Comparison of ENCODE assay signal across 12 cellular contexts in the genomic region with DNA sequence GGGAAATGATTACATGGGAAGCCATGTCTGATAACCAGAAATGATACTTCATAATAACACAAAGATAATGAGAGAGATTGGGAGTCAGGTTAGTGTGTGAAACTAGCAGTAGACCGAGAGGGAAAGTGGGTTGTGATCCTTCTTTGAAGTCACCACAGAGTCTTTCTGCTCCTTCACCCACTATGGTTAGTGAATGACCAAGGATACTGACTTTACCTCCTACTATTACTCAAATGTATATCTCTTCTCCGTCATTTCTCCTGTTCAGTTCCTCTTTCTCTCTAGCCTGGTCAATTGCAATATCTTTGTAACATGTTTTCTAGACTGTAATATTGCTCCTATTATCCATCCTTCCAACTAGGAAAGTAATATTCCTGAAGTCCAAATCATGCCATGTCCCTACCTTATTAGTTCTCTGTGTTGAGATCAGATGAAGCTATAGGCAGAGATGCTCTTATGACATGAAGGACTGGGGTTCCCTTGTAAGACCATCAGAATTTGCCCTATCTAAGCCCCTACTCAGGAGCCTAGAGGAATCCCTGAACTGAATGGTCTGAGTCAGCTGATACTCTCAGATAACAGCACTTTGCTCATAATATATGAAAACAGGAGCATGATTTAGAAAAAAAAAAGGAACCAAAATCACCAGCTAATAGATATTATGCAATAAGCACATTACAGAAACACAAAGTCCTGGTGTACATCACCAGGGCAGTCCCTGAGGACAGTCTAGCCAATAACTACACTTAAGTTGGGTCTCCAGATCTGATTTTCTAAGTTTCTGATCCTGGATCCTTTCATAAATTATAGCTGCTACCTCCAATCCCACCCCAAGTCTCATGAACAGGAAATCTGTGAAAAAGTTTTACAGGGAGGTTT.
DNase-seq lines count a peak whose midpoint lies in the region; ATAC-seq and TF ChIP-seq lines count a peak whose summit lies in the region.
"Had no signal": no experiment of that assay in that cellular context is flagged by ENCODE, and none has a peak within 500 bp of the region (broad histone marks: within the 10 kb centered on the region; RNA-seq: fewer than 3 reads in every experiment).

No MANE protein-coding gene starts in this region.

- DNase-seq in lower lobe of right lung (no peak), middle frontal gyrus (ENCODE audit: extremely low spot score, low spot score) (no peak), GF-D8 (lab: John Stamatoyannopoulos, UW) (no peak), T-cell (no peak), medulla oblongata (ENCODE audit: extremely low spot score) (no peak)
- DNase-seq: activated T-cell treated with anti-CD3 and anti-CD28 coated beads, Interleukin-2, amount 50 U/mL, for 1 hour; cortex of kidney; heart right ventricle had no signal

- H3K4me1 Mint-ChIP-seq in T-cell, result no peaks in the 10 kb centered on the region

- POLR2A ChIA-PET in T-cell (lab: Charles Lee), result interaction anchor here in 1 of 2 donors (0.6 kb wide), 1 partner anchor 300 kb away, joined by 3 read pairs; no protein-coding TSS in a partner anchor

- H3K9me3 ChIP-seq in lower lobe of right lung, result no peaks in the 10 kb centered on the region

- H3K9me3 Mint-ChIP-seq in T-cell, result peaks cover 0 to 5% (median 0%) of the 10 kb centered on the region in 3 donors
- H3K9me3 Mint-ChIP-seq: type B pancreatic cell had no signal

- no peaks in the 10 kb centered on the region for H3K27me3 ChIP-seq in lower lobe of right lung (ENCODE audit: low read depth)
- H3K27me3 ChIP-seq: heart right ventricle had no signal

- H3K4me3 Mint-ChIP-seq in T-cell, result no peak overlapping the region
- H3K4me3 Mint-ChIP-seq: type B pancreatic cell had no signal

- H3K27ac Mint-ChIP-seq in T-cell, result no peak overlapping the region
- H3K27ac Mint-ChIP-seq: type B pancreatic cell had no signal

- ATAC-seq in GM18870 (IDR thresholded peaks at IDR 0.05; ENCODE audit: unreplicated experiment) (peak; percentile 95), GM21723 (IDR thresholded peaks at IDR 0.05; ENCODE audit: unreplicated experiment) (peak; percentile 89), HG03439 (IDR thresholded peaks at IDR 0.05; ENCODE audit: unreplicated experiment) (peak; percentile 81), lower lobe of right lung (peak; percentile 52 to 69), T-cell (replicated peaks in 1 of 4) (no peak)
- ATAC-seq: heart right ventricle had no signal

- no peaks in the 10 kb centered on the region for H3K36me3 Mint-ChIP-seq in T-cell
- H3K36me3 Mint-ChIP-seq: type B pancreatic cell had no signal

- H3K36me3 ChIP-seq in lower lobe of right lung, result no peaks in the 10 kb centered on the region
- H3K36me3 ChIP-seq: heart right ventricle had no signal

- H3K4me1 ChIP-seq in lower lobe of right lung, result no peaks in the 10 kb centered on the region

- no peak overlapping the region for H3K27ac ChIP-seq in lower lobe of right lung
- H3K27ac ChIP-seq: heart right ventricle had no signal

- H3K4me3 ChIP-seq in lower lobe of right lung, result no peak overlapping the region
- H3K4me3 ChIP-seq: heart right ventricle had no signal

- peaks cover 3% of the 10 kb centered on the region in 2 donors for H3K27me3 Mint-ChIP-seq in T-cell
- H3K27me3 Mint-ChIP-seq: type B pancreatic cell had no signal

- intact Hi-C loops in lower lobe of right lung (cut with DNase I), result no loop called here

- TF ChIP-seq CTCF in lower lobe of right lung (IDR thresholded peaks at IDR 0.05), result no peak

- CTCF ChIA-PET in T-cell (lab: Charles Lee), result interaction anchor here (0.5 to 0.9 kb wide), 3 partner anchors 23 to 529 kb away, joined by 3 to 4 read pairs (median 3); no protein-coding TSS in a partner anchor

Comparison
In these comparisons a context has a peak if more than half of its experiments do, and no peak if none do; other contexts are left out.
1. ATAC-seq: peak in GM18870 (single experiment), GM21723 (single experiment), HG03439 (single experiment) and lower lobe of right lung (2 of 2); none in T-cell (0 of 4).